8 cellular contexts compared by ENCODE assay signal in the genomic region with DNA sequence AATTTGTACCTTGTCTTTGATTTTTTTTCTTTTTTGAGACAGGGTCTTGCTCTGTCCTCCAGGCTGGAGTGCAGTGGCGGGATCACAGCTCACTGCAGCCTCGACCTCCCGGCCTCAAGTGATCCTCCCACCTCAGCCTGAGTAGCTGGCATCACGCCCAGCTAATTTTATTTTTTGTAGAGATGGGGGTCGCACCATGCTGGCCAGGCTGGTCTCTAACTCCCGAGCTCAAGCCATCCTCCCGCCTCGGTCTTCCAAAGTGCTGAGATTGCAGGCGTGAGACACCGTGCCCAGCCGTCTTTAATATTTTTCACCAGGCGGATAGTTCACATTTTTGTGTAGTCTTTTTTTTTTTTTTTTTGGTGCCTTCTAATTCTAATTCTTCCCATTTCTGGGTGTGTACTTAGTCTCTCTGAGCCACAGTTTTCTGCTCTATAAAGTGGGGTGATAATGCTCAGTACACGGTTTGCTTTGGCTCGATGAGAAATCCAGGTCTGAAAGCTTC. TPM values are rescaled to one million over a fixed set of nuclear protein-coding genes. Genes with fewer than 3 reads are reported as not detected.
DNase-seq lines count a peak whose midpoint lies in the region; ATAC-seq and TF ChIP-seq lines count a peak whose summit lies in the region.

No MANE protein-coding gene starts in this region.

- H3K4me1 Mint-ChIP-seq in CD14-positive monocyte, result peaks cover 30% of the 10 kb centered on the region

- ATAC-seq in GM21576 (IDR thresholded peaks at IDR 0.05; ENCODE audit: unreplicated experiment), result no peak
- ATAC-seq in GM21515 (IDR thresholded peaks at IDR 0.05; ENCODE audit: unreplicated experiment), result no peak

- peak overlapping the region; percentile 93 for H2AFZ ChIP-seq in MM.1S (ENCODE audit: low read length)
- H2AFZ ChIP-seq in neuronal stem cell (ENCODE audit: low read length), result peak overlapping the region; percentile 88

- no peak overlapping the region for H2BK15ac ChIP-seq in neuronal stem cell (ENCODE audit: low read length)

- peaks cover 3% of the 10 kb centered on the region for H3K79me1 ChIP-seq in neuronal stem cell (ENCODE audit: low read depth, low read length)

- H2BK5ac ChIP-seq in neuronal stem cell (ENCODE audit: low read length), result no peak overlapping the region

- no CpG with 5 or more reads among the region's 14 CpGs for WGBS in neuronal stem cell (ENCODE audit: extremely low coverage in 2 of 2, insufficient read length in 2 of 2, insufficient replicate concordance in 1 of 2), 2 donors

- no peak overlapping the region for H3K14ac ChIP-seq in neuronal stem cell (ENCODE audit: low read length)

- H3K4me3 Mint-ChIP-seq in CD14-positive monocyte, result peak overlapping the region; percentile 68 to 78

- H3K27ac Mint-ChIP-seq in CD14-positive monocyte, result peak overlapping the region; percentile 83 to 96 (median 92)

- peaks cover 39% of the 10 kb centered on the region for H3K79me2 ChIP-seq in MM.1S (ENCODE audit: low read length)

- DNase-seq in CD14-positive monocyte (ENCODE audit: low spot score), result no peak
- no peak for DNase-seq in MM.1S
- DNase-seq in effector memory CD4-positive, alpha-beta T cell, result no peak
- no peak for DNase-seq in neuronal stem cell (ENCODE audit: low spot score)
- DNase-seq in ureter (ENCODE audit: low spot score), result no peak
- DNase-seq in NCI-H2196 (lab: John Stamatoyannopoulos, UW; ENCODE audit: unreplicated experiment), result no peak

- no peak overlapping the region for H3K4ac ChIP-seq in neuronal stem cell (ENCODE audit: low read length)

- no peaks in the 10 kb centered on the region; the same call in 1 of the 2 replicates for H4K20me1 ChIP-seq in MM.1S (ENCODE audit: insufficient read depth, low read length)

- no peak overlapping the region for H4K8ac ChIP-seq in neuronal stem cell (ENCODE audit: low read depth, low read length)

- no peak overlapping the region for H2BK12ac ChIP-seq in neuronal stem cell (ENCODE audit: low read length)

- H2AK5ac ChIP-seq in neuronal stem cell (ENCODE audit: low read depth, low read length), result no peak overlapping the region

- H3K36me3 Mint-ChIP-seq in CD14-positive monocyte, result peaks cover 27% of the 10 kb centered on the region in 2 donors

- H3K9ac ChIP-seq in MM.1S (ENCODE audit: low read length) (peak overlapping the region; percentile 66), neuronal stem cell (ENCODE audit: low read depth, low read length, poor library complexity) (peak overlapping the region; percentile 30)

- H3K23ac ChIP-seq in neuronal stem cell (ENCODE audit: low read depth, low read length, poor library complexity), result peak overlapping the region; percentile 44

- no peak overlapping the region for H3K18ac ChIP-seq in neuronal stem cell (ENCODE audit: low read length)

- no peaks in the 10 kb centered on the region for H3K36me3 ChIP-seq in MM.1S (replicated peaks; ENCODE audit: insufficient read depth, low read length)
- peaks cover 9% of the 10 kb centered on the region for H3K36me3 ChIP-seq in effector memory CD4-positive, alpha-beta T cell (ENCODE audit: control insufficient read depth, insufficient read depth, low read length)
- peaks cover 5 to 26% of the 10 kb centered on the region in 2 donors for H3K36me3 ChIP-seq in neuronal stem cell (replicated peaks in 1 of 2; ENCODE audit: control insufficient read depth in 2 of 2, insufficient read depth in 2 of 2, low read length in 2 of 2)

- H3K4me3 ChIP-seq in MM.1S (ENCODE audit: low read length) (peak overlapping the region; percentile 35), neuronal stem cell (ENCODE audit: low read length in 2 of 2) (peak overlapping the region; percentile 23 to 93)
- H3K4me3 ChIP-seq in effector memory CD4-positive, alpha-beta T cell (ENCODE audit: insufficient read depth, low read depth, low read length, poor library complexity, severe bottlenecking), result peak overlapping the region; percentile 73

- peak overlapping the region; percentile 85 for H3K4me2 ChIP-seq in MM.1S (ENCODE audit: low read depth, low read length)
- peak overlapping the region; percentile 48 for H3K4me2 ChIP-seq in neuronal stem cell (ENCODE audit: insufficient read depth, low read length, poor library complexity, severe bottlenecking)

- TF ChIP-seq CTCF in CD14-positive monocyte (IDR thresholded peaks at IDR 0.05), result no peak
- TF ChIP-seq CTCF in MM.1S (IDR thresholded peaks at IDR 0.05; ENCODE audit: low read length), result no peak

- 0 out of 2 replicates have a peak, but pooled peaks cover 10% of the 10 kb centered on the region for H3F3A ChIP-seq in MM.1S (ENCODE audit: insufficient read depth, low read length)

- H3K9me3 ChIP-seq in MM.1S (replicated peaks; ENCODE audit: insufficient read depth, low read length) (no peaks in the 10 kb centered on the region), neuronal stem cell (replicated peaks in 1 of 2; ENCODE audit: control insufficient read depth in 2 of 2, insufficient read depth in 1 of 2, low read depth in 1 of 2, low read length in 2 of 2) (peaks cover 3 to 18% of the 10 kb centered on the region in 2 donors)
- no peaks in the 10 kb centered on the region for H3K9me3 ChIP-seq in effector memory CD4-positive, alpha-beta T cell (ENCODE audit: control insufficient read depth, low read length)

- no peak overlapping the region for H2BK120ac ChIP-seq in neuronal stem cell (ENCODE audit: low read depth, low read length)

- H3K27ac ChIP-seq in MM.1S (ENCODE audit: low read length) (peak overlapping the region; percentile 76), neuronal stem cell (replicated peaks; ENCODE audit: low read length) (no peak overlapping the region)
- peak overlapping the region; percentile 81 for H3K27ac ChIP-seq in effector memory CD4-positive, alpha-beta T cell (ENCODE audit: insufficient read depth, low read length, poor library complexity, severe bottlenecking)

- H3K4me1 ChIP-seq in MM.1S (ENCODE audit: low read length) (peaks cover 13% of the 10 kb centered on the region), neuronal stem cell (ENCODE audit: control insufficient read depth in 2 of 2, insufficient read depth in 1 of 2, low read depth in 1 of 2, low read length in 2 of 2) (peaks cover 0 to 11% of the 10 kb centered on the region in 2 donors)
- H3K4me1 ChIP-seq in effector memory CD4-positive, alpha-beta T cell (ENCODE audit: control insufficient read depth, insufficient read depth, low read length, poor library complexity, severe bottlenecking), result peaks cover 33% of the 10 kb centered on the region

- peaks cover 0 to 3% (median 0%) of the 10 kb centered on the region in 3 donors for H3K27me3 Mint-ChIP-seq in CD14-positive monocyte (ENCODE audit: low read depth in 3 of 3)

- no peaks in the 10 kb centered on the region for H3K27me3 ChIP-seq in MM.1S (replicated peaks; ENCODE audit: insufficient read depth, low read length)
- no peaks in the 10 kb centered on the region for H3K27me3 ChIP-seq in effector memory CD4-positive, alpha-beta T cell (replicated peaks; ENCODE audit: control insufficient read depth, insufficient read depth, low read length, poor library complexity, severe bottlenecking)
- no peaks in the 10 kb centered on the region for H3K27me3 ChIP-seq in neuronal stem cell (ENCODE audit: control insufficient read depth in 3 of 3, insufficient read depth in 3 of 3, low read depth in 1 of 3, low read length in 3 of 3)

- intact Hi-C loops in CD14-positive monocyte (cut with micrococcal nuclease), result loop anchor here in 1 of 2 donors (5.0 to 10.0 kb wide), 2 partner anchors 85 to 223 kb away; partner anchors contain the start of genes FANCD2 and IRAK2

- H3K9me2 ChIP-seq in MM.1S (replicated peaks; ENCODE audit: insufficient read depth, low read length), result no peaks in the 10 kb centered on the region

- H4K91ac ChIP-seq in neuronal stem cell (ENCODE audit: low read depth, low read length, poor library complexity), result no peak overlapping the region

- H3K9me3 Mint-ChIP-seq in CD14-positive monocyte, result peaks cover 15 to 44% (median 31%) of the 10 kb centered on the region in 7 donors

RNA-seq across cellular contexts. Expression of gene TATDN2, which starts 0.5 kb away (rescaled TPM):
- polyA plus RNA-seq in CD14-positive monocyte, result 1 to 10 TPM; 6.0 TPM
- polyA plus RNA-seq in neuronal stem cell (2013, experiment 1 of 2), result 10.3 TPM
- 10.2 TPM for polyA plus RNA-seq in neuronal stem cell (2013, experiment 2 of 2)
- 37.8 TPM for total RNA-seq in ureter

RNA-seq across cellular contexts. Expression of gene GHRL, which starts 45.0 kb away (rescaled TPM):
- 1 to 10 TPM; 2.3 to 7.0 TPM for polyA plus RNA-seq in CD14-positive monocyte
- polyA plus RNA-seq in neuronal stem cell (2013, experiment 1 of 2), result not detected
- 0.21 TPM for polyA plus RNA-seq in neuronal stem cell (2013, experiment 2 of 2)
- 0.81 TPM for total RNA-seq in ureter
